In the genomic region with DNA sequence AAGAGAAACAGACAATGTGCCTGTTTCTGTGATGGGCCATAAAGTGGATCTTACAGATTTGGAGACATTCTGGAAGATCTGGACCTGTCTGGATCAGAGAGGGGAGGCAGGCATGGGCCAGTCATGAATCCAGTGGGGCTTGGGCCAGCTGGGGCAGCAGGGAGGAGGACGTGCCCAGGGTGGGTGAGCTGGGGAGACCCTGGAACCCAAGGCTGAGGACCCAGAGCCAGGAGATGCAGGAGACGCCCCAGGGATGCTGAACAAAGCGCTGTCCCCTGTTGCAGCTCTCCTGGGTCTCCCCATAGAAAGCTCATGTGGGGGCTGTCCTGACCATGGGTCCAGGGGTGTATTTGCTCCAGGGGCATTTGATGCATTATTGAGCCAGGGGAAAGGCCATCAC, we compare ENCODE assay signal across 19 cellular contexts. TPM values are rescaled to one million over a fixed set of nuclear protein-coding genes. Genes with fewer than 3 reads are reported as not detected.
DNase-seq lines count a peak whose midpoint lies in the region; ATAC-seq, FAIRE-seq and TF ChIP-seq lines count a peak whose summit lies in the region.
"Had no signal": no experiment of that assay in that cellular context is flagged by ENCODE, and none has a peak within 500 bp of the region (broad histone marks: within the 10 kb centered on the region; RNA-seq: fewer than 3 reads in every experiment).

No MANE protein-coding gene starts in this region.

- intact Hi-C loops in natural killer cell (cut with micrococcal nuclease): no loop called here
- intact Hi-C loops in dendritic cell treated with granulocyte-macrophage colony-stimulating factor and Interleukin-4, amounts not matched to agents 40 ng/mL and 50 ng/mL, for 4 days (cut with micrococcal nuclease): loop anchor here (2.0 kb wide), 1 partner anchor 15 kb away; no protein-coding TSS in a partner anchor

- no peak for DNase-seq in T-helper 2 cell treated with Interferon-gamma antibody and Interleukin-4, amounts not matched to agents 5 μg/mL and 100 μg/mL, for 36 hours (ENCODE audit: low spot score)
- DNase-seq in T-helper 2 cell (no peak), natural killer cell (no peak), GM19239 (ENCODE audit: insufficient read length, low spot score) (no peak)
- no peak for DNase-seq in natural killer cell treated with Interleukin-12 subunit alpha and Interleukin-12 subunit beta and Interleukin-15 and Interleukin-18, amount 100 ng/mL, for 72 hours (ENCODE audit: low spot score)
- no peak for DNase-seq in stimulated activated effector memory CD8-positive, alpha-beta T cell treated with anti-CD3 and anti-CD28 coated beads, Interleukin-12 subunit alpha, Interleukin-12 subunit beta, amount 100 ng/mL, for 72 hours (ENCODE audit: low spot score in 2 of 2)
- no peak for DNase-seq in effector CD4-positive, alpha-beta T cell
- DNase-seq: 8988T, C1 segment of cervical spinal cord, HCEC 1CT, NCI-H1417, NCI-H1930, NCI-H2171, NCI-H446 treated with DMSO at 0.1 percent for 48 hours, NCI-H748 treated with DMSO at 0.1 percent for 48 hours had no signal

- no peak for FAIRE-seq in GM19239 (lab: Jason Lieb, UNC)

- H3K4me1 Mint-ChIP-seq in T-helper 2 cell treated with Interferon-gamma antibody and Interleukin-4, amounts not matched to agents 5 μg/mL and 100 μg/mL, for 36 hours (ENCODE audit: low read depth): peaks cover 27% of the 10 kb centered on the region
- peaks cover 28 to 56% of the 10 kb centered on the region in 2 donors for H3K4me1 Mint-ChIP-seq in natural killer cell treated with Interleukin-12 subunit alpha and Interleukin-12 subunit beta and Interleukin-15 and Interleukin-18, amount 100 ng/mL, for 72 hours (ENCODE audit: low read depth in 2 of 2)
- H3K4me1 Mint-ChIP-seq in natural killer cell: peaks cover 0 to 7% of the 10 kb centered on the region in 2 donors
- H3K4me1 Mint-ChIP-seq in dendritic cell treated with granulocyte-macrophage colony-stimulating factor and Interleukin-4, amounts not matched to agents 40 ng/mL and 50 ng/mL, for 4 days (ENCODE audit: low read depth): peaks cover 90% of the 10 kb centered on the region
- H3K4me1 Mint-ChIP-seq in stimulated activated effector memory CD8-positive, alpha-beta T cell treated with anti-CD3 and anti-CD28 coated beads, Interleukin-12 subunit alpha, Interleukin-12 subunit beta, amount 100 ng/mL, for 72 hours: peaks cover 57% of the 10 kb centered on the region

- H3K36me3 Mint-ChIP-seq in T-helper 2 cell treated with Interferon-gamma antibody and Interleukin-4, amounts not matched to agents 5 μg/mL and 100 μg/mL, for 36 hours (ENCODE audit: low read depth): no peaks in the 10 kb centered on the region
- no peaks in the 10 kb centered on the region for H3K36me3 Mint-ChIP-seq in natural killer cell treated with Interleukin-12 subunit alpha and Interleukin-12 subunit beta and Interleukin-15 and Interleukin-18, amount 100 ng/mL, for 72 hours
- H3K36me3 Mint-ChIP-seq in natural killer cell: no peaks in the 10 kb centered on the region
- no peaks in the 10 kb centered on the region for H3K36me3 Mint-ChIP-seq in dendritic cell treated with granulocyte-macrophage colony-stimulating factor and Interleukin-4, amounts not matched to agents 40 ng/mL and 50 ng/mL, for 4 days (ENCODE audit: low read depth)
- H3K36me3 Mint-ChIP-seq in stimulated activated effector memory CD8-positive, alpha-beta T cell treated with anti-CD3 and anti-CD28 coated beads, Interleukin-12 subunit alpha, Interleukin-12 subunit beta, amount 100 ng/mL, for 72 hours: peaks cover 7% of the 10 kb centered on the region
- H3K36me3 Mint-ChIP-seq: IgD-negative memory B cell had no signal

- ATAC-seq in natural killer cell treated with Interleukin-12 subunit alpha and Interleukin-12 subunit beta and Interleukin-15 and Interleukin-18, amount 100 ng/mL, for 72 hours: no peak
- no peak for ATAC-seq in natural killer cell
- no peak for ATAC-seq in stimulated activated effector memory CD8-positive, alpha-beta T cell treated with anti-CD3 and anti-CD28 coated beads, Interleukin-12 subunit alpha, Interleukin-12 subunit beta, amount 100 ng/mL, for 72 hours

- H3K27me3 Mint-ChIP-seq in T-helper 2 cell treated with Interferon-gamma antibody and Interleukin-4, amounts not matched to agents 5 μg/mL and 100 μg/mL, for 36 hours (ENCODE audit: low read depth): no peaks in the 10 kb centered on the region
- peaks cover 10 to 11% of the 10 kb centered on the region in 2 donors for H3K27me3 Mint-ChIP-seq in natural killer cell treated with Interleukin-12 subunit alpha and Interleukin-12 subunit beta and Interleukin-15 and Interleukin-18, amount 100 ng/mL, for 72 hours
- peaks cover 11 to 12% of the 10 kb centered on the region in 2 donors for H3K27me3 Mint-ChIP-seq in natural killer cell (ENCODE audit: low read depth in 2 of 2)
- H3K27me3 Mint-ChIP-seq in dendritic cell treated with granulocyte-macrophage colony-stimulating factor and Interleukin-4, amounts not matched to agents 40 ng/mL and 50 ng/mL, for 4 days: peaks cover 36% of the 10 kb centered on the region

- H3K4me3 Mint-ChIP-seq in T-helper 2 cell treated with Interferon-gamma antibody and Interleukin-4, amounts not matched to agents 5 μg/mL and 100 μg/mL, for 36 hours: no peak overlapping the region
- H3K4me3 Mint-ChIP-seq in natural killer cell treated with Interleukin-12 subunit alpha and Interleukin-12 subunit beta and Interleukin-15 and Interleukin-18, amount 100 ng/mL, for 72 hours: no peak overlapping the region
- H3K4me3 Mint-ChIP-seq in natural killer cell: no peak overlapping the region
- no peak overlapping the region for H3K4me3 Mint-ChIP-seq in dendritic cell treated with granulocyte-macrophage colony-stimulating factor and Interleukin-4, amounts not matched to agents 40 ng/mL and 50 ng/mL, for 4 days
- H3K4me3 Mint-ChIP-seq in stimulated activated effector memory CD8-positive, alpha-beta T cell treated with anti-CD3 and anti-CD28 coated beads, Interleukin-12 subunit alpha, Interleukin-12 subunit beta, amount 100 ng/mL, for 72 hours: no peak overlapping the region
- H3K4me3 Mint-ChIP-seq: IgD-negative memory B cell had no signal

- H3K27ac Mint-ChIP-seq in T-helper 2 cell treated with Interferon-gamma antibody and Interleukin-4, amounts not matched to agents 5 μg/mL and 100 μg/mL, for 36 hours: peak overlapping the region; percentile 84
- peak overlapping the region; percentile 47 to 89 for H3K27ac Mint-ChIP-seq in natural killer cell treated with Interleukin-12 subunit alpha and Interleukin-12 subunit beta and Interleukin-15 and Interleukin-18, amount 100 ng/mL, for 72 hours
- H3K27ac Mint-ChIP-seq in natural killer cell: no peak overlapping the region
- peak overlapping the region; percentile 87 for H3K27ac Mint-ChIP-seq in dendritic cell treated with granulocyte-macrophage colony-stimulating factor and Interleukin-4, amounts not matched to agents 40 ng/mL and 50 ng/mL, for 4 days
- peak overlapping the region; percentile 90 for H3K27ac Mint-ChIP-seq in stimulated activated effector memory CD8-positive, alpha-beta T cell treated with anti-CD3 and anti-CD28 coated beads, Interleukin-12 subunit alpha, Interleukin-12 subunit beta, amount 100 ng/mL, for 72 hours
- H3K27ac Mint-ChIP-seq: IgD-negative memory B cell had no signal

- H3K9me3 Mint-ChIP-seq in T-helper 2 cell treated with Interferon-gamma antibody and Interleukin-4, amounts not matched to agents 5 μg/mL and 100 μg/mL, for 36 hours: no peaks in the 10 kb centered on the region
- no peaks in the 10 kb centered on the region for H3K9me3 Mint-ChIP-seq in natural killer cell treated with Interleukin-12 subunit alpha and Interleukin-12 subunit beta and Interleukin-15 and Interleukin-18, amount 100 ng/mL, for 72 hours
- H3K9me3 Mint-ChIP-seq in natural killer cell: no peaks in the 10 kb centered on the region
- H3K9me3 Mint-ChIP-seq in dendritic cell treated with granulocyte-macrophage colony-stimulating factor and Interleukin-4, amounts not matched to agents 40 ng/mL and 50 ng/mL, for 4 days: no peaks in the 10 kb centered on the region
- no peaks in the 10 kb centered on the region for H3K9me3 Mint-ChIP-seq in stimulated activated effector memory CD8-positive, alpha-beta T cell treated with anti-CD3 and anti-CD28 coated beads, Interleukin-12 subunit alpha, Interleukin-12 subunit beta, amount 100 ng/mL, for 72 hours
- H3K9me3 Mint-ChIP-seq: IgD-negative memory B cell had no signal

- TF ChIP-seq CTCF in natural killer cell (IDR thresholded peaks at IDR 0.05): no peak

RNA-seq across cellular contexts. Expression of a gene that starts 1.5 kb away (rescaled TPM):
- total RNA-seq in natural killer cell treated with Interleukin-12 subunit alpha and Interleukin-12 subunit beta and Interleukin-15 and Interleukin-18, amount 100 ng/mL, for 72 hours: 1 to 10 TPM in 1 of 2 donors, not detected in 1; 3.3 TPM
- 10 to 100 TPM in 1 of 3 donors, 1 to 10 TPM in 1, under 1 TPM in 1; 0.66 to 48.1 (median 4.3) TPM for total RNA-seq in natural killer cell
- total RNA-seq: HT-29, PC-9 had no signal

RNA-seq across cellular contexts. Expression of a gene that starts 26.2 kb away (rescaled TPM):
- 10 to 100 TPM in 1 of 2 donors, under 1 TPM in 1; 0.64 to 12.4 TPM for total RNA-seq in natural killer cell treated with Interleukin-12 subunit alpha and Interleukin-12 subunit beta and Interleukin-15 and Interleukin-18, amount 100 ng/mL, for 72 hours
- total RNA-seq in natural killer cell: 1 to 10 TPM; 1.7 to 2.3 (median 2.2) TPM

RNA-seq across cellular contexts. Expression of a gene that starts 58.1 kb away (rescaled TPM):
- total RNA-seq in natural killer cell treated with Interleukin-12 subunit alpha and Interleukin-12 subunit beta and Interleukin-15 and Interleukin-18, amount 100 ng/mL, for 72 hours: 100 to 1,000 TPM in 1 of 2 donors, 10 to 100 TPM in 1; 78.5 to 103 TPM
- total RNA-seq in natural killer cell: 100 to 1,000 TPM; 144 to 168 (median 155) TPM

Comparison
In these comparisons a context has a peak if more than half of its experiments do, and no peak if none do; other contexts are left out.
1. H3K27ac Mint-ChIP-seq: peak in T-helper 2 cell treated with Interferon-gamma antibody and Interleukin-4, amounts not matched to agents 5 μg/mL and 100 μg/mL, for 36 hours (single experiment), natural killer cell treated with Interleukin-12 subunit alpha and Interleukin-12 subunit beta and Interleukin-15 and Interleukin-18, amount 100 ng/mL, for 72 hours (2 of 2), dendritic cell treated with granulocyte-macrophage colony-stimulating factor and Interleukin-4, amounts not matched to agents 40 ng/mL and 50 ng/mL, for 4 days (single experiment) and stimulated activated effector memory CD8-positive, alpha-beta T cell treated with anti-CD3 and anti-CD28 coated beads, Interleukin-12 subunit alpha, Interleukin-12 subunit beta, amount 100 ng/mL, for 72 hours (single experiment); none in natural killer cell (0 of 2).